ENCODE assay signal across 1 cellular context in the genomic region with DNA sequence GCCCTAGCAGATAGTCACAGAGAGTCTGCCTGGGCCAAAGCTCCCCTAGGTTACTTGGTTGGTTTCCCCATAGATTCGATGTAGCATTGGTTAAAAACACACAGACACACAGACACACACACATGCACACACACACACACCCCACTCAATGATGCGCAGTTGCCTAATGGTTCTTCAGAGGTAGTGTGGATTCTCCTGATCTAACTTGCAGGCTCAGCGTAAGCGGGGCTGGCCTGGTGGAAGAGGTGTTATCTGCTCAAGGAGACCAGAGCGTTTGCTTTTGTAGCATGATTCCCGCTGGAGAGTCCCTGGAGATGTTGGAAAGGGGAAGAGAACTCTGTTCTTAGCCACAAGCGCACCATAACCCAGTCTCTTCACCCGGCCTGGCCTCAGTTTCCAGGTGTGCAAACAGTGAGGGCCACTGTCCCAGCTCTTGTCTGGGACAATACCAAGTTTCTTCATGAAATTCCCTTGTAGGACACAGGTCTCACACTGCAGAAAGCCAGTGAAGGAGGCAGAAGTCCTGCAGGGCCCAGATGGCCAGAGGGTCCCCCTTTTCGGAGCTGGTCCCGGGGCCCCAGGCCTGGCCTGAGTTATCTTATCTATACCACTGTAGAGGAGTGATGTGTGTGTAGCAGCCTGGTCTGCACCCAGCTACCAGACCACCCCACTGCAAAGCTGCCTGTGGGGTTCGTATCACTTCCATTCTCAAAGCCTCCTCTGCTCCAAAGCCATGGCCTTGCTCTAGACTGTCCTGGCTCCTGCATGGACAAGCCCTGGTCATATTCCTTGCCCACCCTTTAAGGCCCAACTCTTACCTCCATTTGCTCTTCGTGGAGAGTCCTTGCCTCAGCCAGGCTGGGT.
TF ChIP-seq lines count a peak whose summit lies in the region.

No MANE protein-coding gene starts in this region.

TF ChIP-seq in GM12891, 5 proteins besides CTCF, POLR2A, EP300 and RAD21:
- no peak for TF ChIP-seq TAF1 (IDR thresholded peaks at IDR 0.05; ENCODE audit: low read depth, low read length)
- no peak for TF ChIP-seq SPI1 (IDR thresholded peaks at IDR 0.05; ENCODE audit: low read depth, low read length)
- no peak for TF ChIP-seq POU2F2 (IDR thresholded peaks at IDR 0.05; ENCODE audit: low read depth, low read length)
- TF ChIP-seq POLR2AphosphoS5 (IDR thresholded peaks at IDR 0.05; ENCODE audit: low read depth, low read length): no peak
- TF ChIP-seq PAX5 (IDR thresholded peaks at IDR 0.05; ENCODE audit: insufficient read depth, low read length, severe bottlenecking): no peak
